ENCODE assay signal across 27 cellular contexts in the genomic region with DNA sequence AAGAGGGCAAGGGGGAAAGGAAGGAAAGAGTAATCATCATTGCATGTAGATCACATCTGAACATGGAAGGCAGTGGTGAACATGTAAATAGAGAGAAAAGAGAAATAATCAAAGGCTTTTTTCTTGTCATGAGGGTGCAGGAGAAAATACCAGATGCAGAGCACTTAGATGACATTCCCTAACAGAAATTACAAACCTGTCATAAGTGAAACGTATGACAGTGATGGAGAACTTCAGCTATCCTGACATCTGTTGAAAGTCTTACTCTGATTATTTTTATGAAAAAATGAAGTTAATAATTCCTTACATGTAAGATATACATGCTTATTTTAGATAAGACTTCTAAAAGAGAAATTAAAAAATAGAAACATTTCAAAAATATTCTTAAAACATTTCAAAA.
"Had no signal": no experiment of that assay in that cellular context is flagged by ENCODE, and none has a peak within 500 bp of the region (broad histone marks: within the 10 kb centered on the region; RNA-seq: fewer than 3 reads in every experiment).

No MANE protein-coding gene starts in this region.

- H3K9me3 ChIP-seq: colonic mucosa, esophagus muscularis mucosa, gastroesophageal sphincter, heart left ventricle, left lung, mucosa of descending colon, right lobe of liver, thoracic aorta, tibial nerve, upper lobe of left lung had no signal

- H3K4me2 ChIP-seq: hepatocyte, neural progenitor cell had no signal

- H3K36me3 Mint-ChIP-seq: natural killer cell treated with Interleukin-12 subunit alpha and Interleukin-12 subunit beta and Interleukin-15 and Interleukin-18, amount 100 ng/mL, for 72 hours had no signal

- H3K27ac Mint-ChIP-seq: mesothelial cell of epicardium; natural killer cell treated with Interleukin-12 subunit alpha and Interleukin-12 subunit beta and Interleukin-15 and Interleukin-18, amount 100 ng/mL, for 72 hours; neural progenitor cell had no signal

- H3K27ac ChIP-seq: colonic mucosa, esophagus muscularis mucosa, foreskin keratinocyte, gastroesophageal sphincter, heart left ventricle, hepatocyte, left lung, neural progenitor cell, right lobe of liver, thoracic aorta, tibial nerve, upper lobe of left lung had no signal

- H3K4me1 ChIP-seq: colonic mucosa, foreskin keratinocyte, neural progenitor cell, right lobe of liver had no signal

- H3K4me1 Mint-ChIP-seq: mesothelial cell of epicardium, neural progenitor cell had no signal

- FAIRE-seq: endothelial cell of umbilical vein, small intestine, urothelium cell line had no signal

- H3K9me3 Mint-ChIP-seq: naive B cell; natural killer cell treated with Interleukin-12 subunit alpha and Interleukin-12 subunit beta and Interleukin-15 and Interleukin-18, amount 100 ng/mL, for 72 hours had no signal

- DNase-seq: colonic mucosa; effector memory CD4-positive, alpha-beta T cell; foreskin keratinocyte; heart left ventricle; left cardiac atrium; left lung; mesenchymal stem cell; mucosa of descending colon; nucleus accumbens; posterior cingulate gyrus; right lobe of liver; small intestine; stimulated activated CD4-positive, alpha-beta T cell treated with anti-CD3 and anti-CD28 coated beads, Interleukin-15, amount 100 ng/mL, for 24 hours; stimulated activated CD4-positive, alpha-beta T cell treated with anti-CD3 and anti-CD28 coated beads, Interleukin-2, amount 100 ng/mL, for 48 hours; stimulated activated naive CD4-positive, alpha-beta T cell had no signal

- H3K27me3 Mint-ChIP-seq: naive B cell; natural killer cell treated with Interleukin-12 subunit alpha and Interleukin-12 subunit beta and Interleukin-15 and Interleukin-18, amount 100 ng/mL, for 72 hours had no signal

- ATAC-seq: foreskin keratinocyte; gastroesophageal sphincter; heart left ventricle; left cardiac atrium; left lung; mucosa of descending colon; natural killer cell treated with Interleukin-12 subunit alpha and Interleukin-12 subunit beta and Interleukin-15 and Interleukin-18, amount 100 ng/mL, for 72 hours; right lobe of liver had no signal

- H3K4me3 Mint-ChIP-seq: mesothelial cell of epicardium; natural killer cell treated with Interleukin-12 subunit alpha and Interleukin-12 subunit beta and Interleukin-15 and Interleukin-18, amount 100 ng/mL, for 72 hours; neural progenitor cell had no signal

- H2AFZ ChIP-seq: hepatocyte, neural progenitor cell had no signal

- H3K9ac ChIP-seq: neural progenitor cell had no signal

- H3K27me3 ChIP-seq: colonic mucosa, esophagus muscularis mucosa, foreskin keratinocyte, gastroesophageal sphincter, heart left ventricle, hepatocyte, left lung, neural progenitor cell, right lobe of liver, tibial nerve, upper lobe of left lung had no signal

- H3K36me3 ChIP-seq: colonic mucosa, esophagus muscularis mucosa, gastroesophageal sphincter, heart left ventricle, left lung, neural progenitor cell, right lobe of liver, thoracic aorta, tibial nerve, upper lobe of left lung had no signal

- H3K4me3 ChIP-seq: colonic mucosa, esophagus muscularis mucosa, gastroesophageal sphincter, heart left ventricle, hepatocyte, left lung, mucosa of descending colon, neural progenitor cell, right lobe of liver, thoracic aorta, tibial nerve, upper lobe of left lung had no signal
